In the genomic region with DNA sequence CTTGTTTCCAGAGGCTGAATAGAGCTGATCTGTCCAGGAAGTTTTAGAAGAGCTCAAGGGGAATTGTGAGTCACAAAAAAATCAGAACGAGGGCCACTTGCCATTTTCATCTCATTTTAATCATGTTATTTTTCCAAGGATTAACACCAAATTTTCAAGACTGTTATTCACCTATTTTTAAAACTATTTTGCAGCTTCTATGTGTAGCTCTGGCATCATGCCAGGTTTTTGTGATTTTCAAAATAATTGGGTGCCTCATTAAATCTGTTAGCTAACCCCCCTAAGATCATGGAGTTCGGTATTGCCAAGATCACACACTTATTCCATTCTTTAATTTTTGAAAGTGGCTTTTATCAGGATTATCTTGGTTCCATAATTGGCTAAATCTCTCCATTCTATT, we compare ENCODE assay signal across 25 cellular contexts.
"Had no signal": no experiment of that assay in that cellular context is flagged by ENCODE, and none has a peak within 500 bp of the region (broad histone marks: within the 10 kb centered on the region; RNA-seq: fewer than 3 reads in every experiment).

No MANE protein-coding gene starts in this region.

- H3K4me3 ChIP-seq: gastroesophageal sphincter, heart left ventricle, hepatocyte, lung, pancreas, smooth muscle cell, thyroid gland, vagina had no signal

- H2AFZ ChIP-seq: hepatocyte had no signal

- ATAC-seq: effector memory CD8-positive, alpha-beta T cell; foreskin keratinocyte; gastroesophageal sphincter; heart left ventricle; left lobe of liver; natural killer cell; pancreas; sciatic nerve; stimulated activated naive CD8-positive, alpha-beta T cell treated with anti-CD3 and anti-CD28 coated beads, Interleukin-15, amount 100 ng/mL, for 72 hours had no signal

- H3K4me1 ChIP-seq: foreskin keratinocyte, gastroesophageal sphincter, heart left ventricle, pancreas, thyroid gland, vagina had no signal

- H3K9me3 ChIP-seq: gastroesophageal sphincter, pancreas, thyroid gland, vagina had no signal

- H3K79me2 ChIP-seq: hepatocyte had no signal

- FAIRE-seq: endometrium, kidney, pancreas had no signal

- H3K27me3 ChIP-seq: foreskin keratinocyte, gastroesophageal sphincter, heart left ventricle, hepatocyte, pancreas, thyroid gland, vagina had no signal

- H3K36me3 ChIP-seq: gastroesophageal sphincter, heart left ventricle, pancreas, thyroid gland, vagina had no signal

- H3K4me2 ChIP-seq: hepatocyte, smooth muscle cell had no signal

- DNase-seq: cortex of kidney; effector memory CD8-positive, alpha-beta T cell; foreskin keratinocyte; heart left ventricle; kidney; natural killer cell; occipital lobe; pancreas; retina; stimulated activated CD4-positive, alpha-beta T cell treated with anti-CD3 and anti-CD28 coated beads, Interleukin-12 subunit alpha, Interleukin-12 subunit beta, amount 100 ng/mL, for 4 hours; stimulated activated CD4-positive, alpha-beta T cell treated with anti-CD3 and anti-CD28 coated beads, Interleukin-1b, Interleukin-23, amount 100 ng/mL, for 48 hours; stimulated activated CD4-positive, alpha-beta T cell treated with anti-CD3 and anti-CD28 coated beads, Interleukin-4, amount 100 ng/mL, for 1 hour; stimulated activated CD8-positive, alpha-beta memory T cell treated with anti-CD3 and anti-CD28 coated beads, Interleukin-4, amount 100 ng/mL, for 48 hours; stimulated activated naive CD4-positive, alpha-beta T cell; stimulated activated naive CD8-positive, alpha-beta T cell treated with anti-CD3 and anti-CD28 coated beads, Interleukin-15, amount 100 ng/mL, for 72 hours; thyroid gland; trophoblast cell had no signal

- H3K27ac ChIP-seq: foreskin keratinocyte, gastroesophageal sphincter, heart left ventricle, hepatocyte, pancreas, thyroid gland, vagina had no signal
